ENCODE assay signal across 9 cellular contexts in genomic region chr1:74197255-74197654, GRCh38. TPM values are rescaled to one million over a fixed set of nuclear protein-coding genes. Genes with fewer than 3 reads are reported as not detected.
DNase-seq lines count a peak whose midpoint lies in the region; ATAC-seq and TF ChIP-seq lines count a peak whose summit lies in the region.
"Had no signal": no experiment of that assay in that cellular context is flagged by ENCODE, and none has a peak within 500 bp of the region (broad histone marks: within the 10 kb centered on the region; RNA-seq: fewer than 3 reads in every experiment).

No MANE protein-coding gene starts in this region.

- ATAC-seq in activated T-cell treated with anti-CD3 and anti-CD28 coated beads, Interleukin-2, amount 50 U/mL, for 72 hours (replicated peaks in 1 of 2) = peak in 1 of 2 donors; percentile 13
- ATAC-seq in activated CD8-positive, alpha-beta T cell treated with anti-CD3 and anti-CD28 coated beads, Interleukin-2, amount 10 ng/mL, durations not matched to agents 7 days and 5 days = no peak

- peak overlapping the region; percentile 98 for H3K27ac Mint-ChIP-seq in activated T-cell treated with anti-CD3 and anti-CD28 coated beads, Interleukin-2, amount 50 U/mL, for 72 hours
- H3K27ac Mint-ChIP-seq in activated CD8-positive, alpha-beta T cell treated with anti-CD3 and anti-CD28 coated beads, Interleukin-2, amount 10 ng/mL, durations not matched to agents 7 days and 5 days = peak overlapping the region; percentile 86

- H3K9me3 ChIP-seq in tibial artery = no peaks in the 10 kb centered on the region

- POLR2A ChIA-PET in activated CD8-positive, alpha-beta T cell treated with anti-CD3 and anti-CD28 coated beads, Interleukin-2, amount 10 ng/mL, durations not matched to agents 7 days and 5 days (lab: Charles Lee) = interaction anchor here (1.4 kb wide), 1 partner anchor 10 kb away, joined by 5 read pairs; no protein-coding TSS in a partner anchor

- CTCF ChIA-PET in activated CD8-positive, alpha-beta T cell treated with anti-CD3 and anti-CD28 coated beads, Interleukin-2, amount 10 ng/mL, durations not matched to agents 7 days and 5 days (lab: Charles Lee) = interaction anchor here (1.4 kb wide), 1 partner anchor 10 kb away, joined by 5 read pairs; no protein-coding TSS in a partner anchor

- H3K4me3 ChIP-seq in kidney epithelial cell (ENCODE audit: low read depth, low read length) (peak overlapping the region; percentile 60), tibial artery (peak overlapping the region; percentile 64 to 70)

- no peak for TF ChIP-seq CTCF in kidney epithelial cell (IDR thresholded peaks at IDR 0.05; ENCODE audit: insufficient read depth, low read length, poor library complexity, severe bottlenecking)
- TF ChIP-seq CTCF in tibial artery (IDR thresholded peaks at IDR 0.05) = no peak

- H3K4me1 ChIP-seq in tibial artery = peaks cover 0 to 20% (median 0%) of the 10 kb centered on the region in 4 donors

- intact Hi-C loops in tibial artery (cut with DNase I; ENCODE audit: low total_unique reads) = loop anchor here (10.0 kb wide), 1 partner anchor 538 kb away; the partner anchor contains the start of genes CRYZ and TYW3

- H3K4me1 Mint-ChIP-seq in activated T-cell treated with anti-CD3 and anti-CD28 coated beads, Interleukin-2, amount 50 U/mL, for 72 hours (ENCODE audit: low read depth) = peaks cover 12% of the 10 kb centered on the region
- H3K4me1 Mint-ChIP-seq in activated CD8-positive, alpha-beta T cell treated with anti-CD3 and anti-CD28 coated beads, Interleukin-2, amount 10 ng/mL, durations not matched to agents 7 days and 5 days (ENCODE audit: low read depth) = peaks cover 14% of the 10 kb centered on the region

- peaks cover 0 to 2% of the 10 kb centered on the region in 2 donors for H3K36me3 Mint-ChIP-seq in activated T-cell treated with anti-CD3 and anti-CD28 coated beads, Interleukin-2, amount 50 U/mL, for 72 hours (ENCODE audit: insufficient read depth in 2 of 2)
- H3K36me3 Mint-ChIP-seq in activated CD8-positive, alpha-beta T cell treated with anti-CD3 and anti-CD28 coated beads, Interleukin-2, amount 10 ng/mL, durations not matched to agents 7 days and 5 days (ENCODE audit: low read depth) = peaks cover 4% of the 10 kb centered on the region

- H3K27me3 Mint-ChIP-seq in activated T-cell treated with anti-CD3 and anti-CD28 coated beads, Interleukin-2, amount 50 U/mL, for 72 hours (ENCODE audit: low read depth) = no peaks in the 10 kb centered on the region
- H3K27me3 Mint-ChIP-seq in activated CD8-positive, alpha-beta T cell treated with anti-CD3 and anti-CD28 coated beads, Interleukin-2, amount 10 ng/mL, durations not matched to agents 7 days and 5 days (ENCODE audit: low read depth) = no peaks in the 10 kb centered on the region

- H3K4me3 Mint-ChIP-seq in activated T-cell treated with anti-CD3 and anti-CD28 coated beads, Interleukin-2, amount 50 U/mL, for 72 hours = peak overlapping the region; percentile 90 to 95
- peak overlapping the region; percentile 85 for H3K4me3 Mint-ChIP-seq in activated CD8-positive, alpha-beta T cell treated with anti-CD3 and anti-CD28 coated beads, Interleukin-2, amount 10 ng/mL, durations not matched to agents 7 days and 5 days

- H3K27me3 ChIP-seq in kidney epithelial cell (ENCODE audit: control insufficient read depth, insufficient read depth, low read length) (no peaks in the 10 kb centered on the region), tibial artery (no peaks in the 10 kb centered on the region)

- DNase-seq in activated T-cell treated with anti-CD3 and anti-CD28 coated beads, Interleukin-2, amount 50 U/mL, for 72 hours = no peak
- no peak for DNase-seq in activated T-cell treated with anti-CD3 and anti-CD28 coated beads for 4 hours
- no peak for DNase-seq in activated CD8-positive, alpha-beta T cell treated with anti-CD3 and anti-CD28 coated beads, Interleukin-2, amount 10 ng/mL, durations not matched to agents 7 days and 5 days
- DNase-seq in kidney epithelial cell (ENCODE audit: low read depth) = no peak
- no peak for DNase-seq in tibial artery
- no peak for DNase-seq in middle frontal gyrus (ENCODE audit: extremely low spot score, low spot score)
- no peak for DNase-seq in SIG-M5 treated with dmso at 0.1 percent for 504 hours (lab: John Stamatoyannopoulos, UW; ENCODE audit: unreplicated experiment)
- DNase-seq in cerebellar nuclear complex (lab: John Stamatoyannopoulos, UW) = no peak

- H3K36me3 ChIP-seq in kidney epithelial cell (ENCODE audit: control insufficient read depth, insufficient read depth, low read length) (no peaks in the 10 kb centered on the region), tibial artery (peaks cover 0 to 11% (median 7%) of the 10 kb centered on the region in 3 donors)

- peak overlapping the region; percentile 85 to 88 for H3K27ac ChIP-seq in tibial artery

- no peaks in the 10 kb centered on the region for H3K9me3 Mint-ChIP-seq in activated T-cell treated with anti-CD3 and anti-CD28 coated beads, Interleukin-2, amount 50 U/mL, for 72 hours
- no peaks in the 10 kb centered on the region for H3K9me3 Mint-ChIP-seq in activated CD8-positive, alpha-beta T cell treated with anti-CD3 and anti-CD28 coated beads, Interleukin-2, amount 10 ng/mL, durations not matched to agents 7 days and 5 days (ENCODE audit: insufficient read depth)

RNA-seq across cellular contexts. Expression of gene LRRIQ3, which starts 0.7 kb away (rescaled TPM):
- 1 to 10 TPM in 1 of 2 donors, under 1 TPM in 1; 0.82 to 2.3 TPM for total RNA-seq in activated T-cell treated with anti-CD3 and anti-CD28 coated beads, Interleukin-2, amount 50 U/mL, for 72 hours
- under 1 TPM; 0.37 to 0.45 TPM for total RNA-seq in activated CD8-positive, alpha-beta T cell treated with anti-CD3 and anti-CD28 coated beads, Interleukin-2, amount 10 ng/mL, durations not matched to agents 7 days and 5 days
- 0.82 and 1.9 TPM in 2 replicates for total RNA-seq in kidney epithelial cell

RNA-seq across cellular contexts. Expression of gene FPGT, which starts 0.8 kb away (rescaled TPM):
- 1 to 10 TPM; 8.7 to 9.9 TPM for total RNA-seq in activated T-cell treated with anti-CD3 and anti-CD28 coated beads, Interleukin-2, amount 50 U/mL, for 72 hours
- total RNA-seq in activated CD8-positive, alpha-beta T cell treated with anti-CD3 and anti-CD28 coated beads, Interleukin-2, amount 10 ng/mL, durations not matched to agents 7 days and 5 days = 1 to 10 TPM; 8.5 to 8.6 TPM
- total RNA-seq in kidney epithelial cell = 5.9 and 10.3 TPM in 2 replicates

RNA-seq across cellular contexts. Expression of gene TNNI3K, which starts 37.9 kb away (rescaled TPM):
- total RNA-seq in activated T-cell treated with anti-CD3 and anti-CD28 coated beads, Interleukin-2, amount 50 U/mL, for 72 hours = under 1 TPM in 1 of 2 donors, not detected in 1; 0.95 TPM
- total RNA-seq in activated CD8-positive, alpha-beta T cell treated with anti-CD3 and anti-CD28 coated beads, Interleukin-2, amount 10 ng/mL, durations not matched to agents 7 days and 5 days = not detected
- total RNA-seq in kidney epithelial cell = 1.4 TPM in 1 of 2 replicates, not detected in the other
- total RNA-seq: M059J had no signal
